Comparison of ENCODE assay signal across 8 cellular contexts in the genomic region with DNA sequence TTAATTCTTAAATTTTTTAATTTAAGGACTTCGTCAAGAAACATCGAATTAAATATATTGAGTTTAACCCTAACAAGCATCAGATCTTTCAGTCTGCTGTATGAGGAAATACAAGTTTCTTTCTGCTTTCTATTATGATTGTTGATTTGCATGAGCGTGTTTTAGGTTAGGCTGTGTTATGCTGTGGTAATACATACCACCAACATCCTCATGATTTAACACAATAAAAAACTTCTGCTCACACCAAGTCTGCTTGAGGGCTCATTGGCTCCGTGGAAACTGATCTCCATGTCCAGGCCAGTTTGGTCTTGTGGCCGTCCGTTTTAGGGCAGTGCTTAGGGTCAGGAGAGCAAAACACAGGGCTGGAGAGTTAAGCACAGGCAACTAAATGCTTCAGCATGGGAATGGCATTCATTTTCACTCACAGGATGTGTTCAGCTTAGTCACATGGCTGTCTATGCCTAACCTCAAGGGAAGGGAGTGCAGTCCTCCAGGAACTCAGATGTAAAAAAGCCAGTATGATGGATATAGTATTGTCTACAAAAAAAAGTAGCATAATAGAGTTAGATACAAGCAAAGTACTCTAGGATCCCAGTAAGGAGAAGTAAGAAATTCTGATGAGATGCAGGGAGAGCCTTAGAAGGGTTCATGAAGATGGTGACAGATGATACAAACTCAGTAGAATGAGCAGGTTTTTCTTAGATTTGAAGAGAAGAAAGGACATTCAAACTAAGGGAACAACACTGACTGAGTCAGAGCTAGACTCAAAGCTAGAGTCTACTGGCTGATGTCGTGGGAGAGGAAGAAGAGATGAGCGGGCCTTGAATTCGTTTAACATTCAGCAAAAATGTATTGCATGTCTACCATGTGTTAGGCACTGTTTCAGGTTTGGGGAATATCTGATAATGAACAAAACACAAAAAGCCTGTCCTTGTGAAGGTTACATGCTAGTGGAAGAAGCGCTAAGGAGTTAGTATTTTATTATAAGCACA. TPM values are rescaled to one million over a fixed set of nuclear protein-coding genes. Genes with fewer than 3 reads are reported as not detected.
A peak's percentile ranks its signal among the peaks of the same experiment; 100 is the strongest.
DNase-seq lines count a peak whose midpoint lies in the region; ATAC-seq and TF ChIP-seq lines count a peak whose summit lies in the region.

No MANE protein-coding gene starts in this region.

- TF ChIP-seq CTCF in GM10248 (IDR thresholded peaks at IDR 0.05; ENCODE audit: control extremely low read depth, extremely low read depth, low read depth, missing control alignments) = no peak

- ATAC-seq in Right ventricle myocardium superior (ENCODE audit: poor library complexity) = peak; percentile 17

- intact Hi-C loops in activated CD4-positive, alpha-beta T cell treated with anti-CD3 and anti-CD28 coated beads, Interleukin-2, amount 10 ng/mL, durations not matched to agents 24 days and 14 days (cut with micrococcal nuclease) = loop anchor here (2.0 kb wide), 1 partner anchor 15 kb away; no protein-coding TSS in a partner anchor
- intact Hi-C loops in activated CD4-positive, alpha-beta memory T cell treated with anti-CD3 and anti-CD28 coated beads for 36 hours (cut with micrococcal nuclease) = loop anchor here (2.0 kb wide), 1 partner anchor 15 kb away; no protein-coding TSS in a partner anchor
- intact Hi-C loops in Right ventricle myocardium superior (cut with DNase I) = no loop called here

- CTCF ChIA-PET in activated CD4-positive, alpha-beta memory T cell treated with anti-CD3 and anti-CD28 coated beads for 36 hours (lab: Charles Lee) = interaction anchor here (0.9 to 7.1 kb wide), 2 partner anchors 11 to 297 kb away, joined by 3 to 49 read pairs; no protein-coding TSS in a partner anchor
- CTCF ChIA-PET in GM10248 (lab: Yijun Ruan, JAX) = interaction anchor here (1.6 to 10.6 kb wide), 3 partner anchors 11 to 327 kb away, joined by 4 to 148 read pairs (median 5); no protein-coding TSS in a partner anchor

- DNase-seq in activated CD4-positive, alpha-beta T cell treated with anti-CD3 and anti-CD28 coated beads, Interleukin-2, amount 10 ng/mL, durations not matched to agents 24 days and 14 days = peak; percentile 70
- DNase-seq in activated CD4-positive, alpha-beta T cell treated with anti-CD3 and anti-CD28 coated beads, Interleukin-2, amount 50 U/mL, for 1 hour = no peak
- peak; percentile 32 for DNase-seq in activated CD4-positive, alpha-beta memory T cell treated with anti-CD3 and anti-CD28 coated beads for 36 hours
- no peak for DNase-seq in Right ventricle myocardium superior
- DNase-seq in globus pallidus (ENCODE audit: low spot score) = no peak
- no peak for DNase-seq in activated CD4-positive, alpha-beta T cell treated with anti-CD3 and anti-CD28 coated beads, Interleukin-2, amount 50 U/mL, for 48 hours
- DNase-seq in GM10248 (ENCODE audit: extremely low spot score) = no peak

- peak overlapping the region; percentile 20 for H3K4me3 Mint-ChIP-seq in activated CD4-positive, alpha-beta T cell treated with anti-CD3 and anti-CD28 coated beads, Interleukin-2, amount 10 ng/mL, durations not matched to agents 24 days and 14 days
- no peak overlapping the region for H3K4me3 Mint-ChIP-seq in activated CD4-positive, alpha-beta memory T cell treated with anti-CD3 and anti-CD28 coated beads for 36 hours
- peak overlapping the region; percentile 9 for H3K4me3 Mint-ChIP-seq in stimulated activated naive CD8-positive, alpha-beta T cell treated with anti-CD3 and anti-CD28 coated beads, Interleukin-15, Interleukin-2, amounts not matched to agents 100 ng/mL and 50 ng/mL, for 24 hours

- H3K27me3 Mint-ChIP-seq in activated CD4-positive, alpha-beta T cell treated with anti-CD3 and anti-CD28 coated beads, Interleukin-2, amount 10 ng/mL, durations not matched to agents 24 days and 14 days = no peaks in the 10 kb centered on the region
- H3K27me3 Mint-ChIP-seq in activated CD4-positive, alpha-beta memory T cell treated with anti-CD3 and anti-CD28 coated beads for 36 hours = no peaks in the 10 kb centered on the region
- H3K27me3 Mint-ChIP-seq in stimulated activated naive CD8-positive, alpha-beta T cell treated with anti-CD3 and anti-CD28 coated beads, Interleukin-15, Interleukin-2, amounts not matched to agents 100 ng/mL and 50 ng/mL, for 24 hours = no peaks in the 10 kb centered on the region

- POLR2A ChIA-PET in activated CD4-positive, alpha-beta memory T cell treated with anti-CD3 and anti-CD28 coated beads for 36 hours (lab: Charles Lee) = no interaction called here
- POLR2A ChIA-PET in GM10248 (lab: Yijun Ruan, JAX) = interaction anchor here (0.5 kb wide), 1 partner anchor 12 kb away, joined by 4 read pairs; no protein-coding TSS in a partner anchor

- no peaks in the 10 kb centered on the region for H3K9me3 Mint-ChIP-seq in activated CD4-positive, alpha-beta T cell treated with anti-CD3 and anti-CD28 coated beads, Interleukin-2, amount 10 ng/mL, durations not matched to agents 24 days and 14 days
- no peaks in the 10 kb centered on the region for H3K9me3 Mint-ChIP-seq in activated CD4-positive, alpha-beta memory T cell treated with anti-CD3 and anti-CD28 coated beads for 36 hours
- no peaks in the 10 kb centered on the region for H3K9me3 Mint-ChIP-seq in stimulated activated naive CD8-positive, alpha-beta T cell treated with anti-CD3 and anti-CD28 coated beads, Interleukin-15, Interleukin-2, amounts not matched to agents 100 ng/mL and 50 ng/mL, for 24 hours

- H3K27ac Mint-ChIP-seq in activated CD4-positive, alpha-beta T cell treated with anti-CD3 and anti-CD28 coated beads, Interleukin-2, amount 10 ng/mL, durations not matched to agents 24 days and 14 days = peak overlapping the region; percentile 77
- peak overlapping the region; percentile 83 for H3K27ac Mint-ChIP-seq in activated CD4-positive, alpha-beta memory T cell treated with anti-CD3 and anti-CD28 coated beads for 36 hours
- peak overlapping the region; percentile 73 for H3K27ac Mint-ChIP-seq in stimulated activated naive CD8-positive, alpha-beta T cell treated with anti-CD3 and anti-CD28 coated beads, Interleukin-15, Interleukin-2, amounts not matched to agents 100 ng/mL and 50 ng/mL, for 24 hours

- peaks cover 2% of the 10 kb centered on the region for H3K36me3 Mint-ChIP-seq in activated CD4-positive, alpha-beta T cell treated with anti-CD3 and anti-CD28 coated beads, Interleukin-2, amount 10 ng/mL, durations not matched to agents 24 days and 14 days (ENCODE audit: low read depth)
- H3K36me3 Mint-ChIP-seq in activated CD4-positive, alpha-beta memory T cell treated with anti-CD3 and anti-CD28 coated beads for 36 hours = peaks cover 11% of the 10 kb centered on the region
- H3K36me3 Mint-ChIP-seq in stimulated activated naive CD8-positive, alpha-beta T cell treated with anti-CD3 and anti-CD28 coated beads, Interleukin-15, Interleukin-2, amounts not matched to agents 100 ng/mL and 50 ng/mL, for 24 hours (ENCODE audit: low read depth) = peaks cover 16% of the 10 kb centered on the region

- H3K4me1 Mint-ChIP-seq in activated CD4-positive, alpha-beta T cell treated with anti-CD3 and anti-CD28 coated beads, Interleukin-2, amount 10 ng/mL, durations not matched to agents 24 days and 14 days = peaks cover 42% of the 10 kb centered on the region
- peaks cover 60% of the 10 kb centered on the region for H3K4me1 Mint-ChIP-seq in activated CD4-positive, alpha-beta memory T cell treated with anti-CD3 and anti-CD28 coated beads for 36 hours (ENCODE audit: low read depth)
- peaks cover 71% of the 10 kb centered on the region for H3K4me1 Mint-ChIP-seq in stimulated activated naive CD8-positive, alpha-beta T cell treated with anti-CD3 and anti-CD28 coated beads, Interleukin-15, Interleukin-2, amounts not matched to agents 100 ng/mL and 50 ng/mL, for 24 hours (ENCODE audit: low read depth)

RNA-seq across cellular contexts. Expression of gene MARK3, which starts 16.3 kb away (rescaled TPM):
- total RNA-seq in activated CD4-positive, alpha-beta T cell treated with anti-CD3 and anti-CD28 coated beads, Interleukin-2, amount 10 ng/mL, durations not matched to agents 24 days and 14 days = 82.0 and 89.7 TPM in 2 replicates
- 10 to 100 TPM; 63.4 to 69.1 TPM for total RNA-seq in activated CD4-positive, alpha-beta memory T cell treated with anti-CD3 and anti-CD28 coated beads for 36 hours
- total RNA-seq in Right ventricle myocardium superior = 137 TPM

Comparison
In these comparisons a context has a peak if more than half of its experiments do, and no peak if none do; other contexts are left out.
1. DNase-seq: peak in activated CD4-positive, alpha-beta T cell treated with anti-CD3 and anti-CD28 coated beads, Interleukin-2, amount 10 ng/mL, durations not matched to agents 24 days and 14 days (single experiment) and activated CD4-positive, alpha-beta memory T cell treated with anti-CD3 and anti-CD28 coated beads for 36 hours (single experiment); none in activated CD4-positive, alpha-beta T cell treated with anti-CD3 and anti-CD28 coated beads, Interleukin-2, amount 50 U/mL, for 1 hour (single experiment), Right ventricle myocardium superior (single experiment), globus pallidus (single experiment), activated CD4-positive, alpha-beta T cell treated with anti-CD3 and anti-CD28 coated beads, Interleukin-2, amount 50 U/mL, for 48 hours (0 of 2) and GM10248 (single experiment).
2. Peak in every context shown above with its lines, with median percentiles within 50 percentile points of each other: H3K27ac Mint-ChIP-seq.